ENCODE assay signal across 24 cellular contexts in the genomic region with DNA sequence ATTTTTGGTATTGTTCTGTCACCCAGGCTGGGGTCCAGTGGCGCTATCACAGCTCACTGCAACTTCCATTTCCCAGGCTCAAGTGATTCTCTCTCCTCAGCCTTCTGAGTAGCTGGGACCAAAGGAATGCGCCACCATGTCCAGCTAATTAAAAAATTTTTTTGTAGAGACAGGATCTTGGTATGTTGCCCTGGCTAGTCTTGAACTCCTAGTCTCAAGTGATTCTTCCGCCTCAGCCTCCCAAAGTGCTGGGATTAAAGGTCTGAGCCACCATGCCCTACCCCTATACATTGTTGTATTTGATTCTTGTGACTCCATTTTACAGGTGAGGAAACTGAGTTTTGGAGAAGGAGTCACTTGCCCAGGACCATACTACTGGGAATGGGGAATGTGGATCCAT. TPM values are rescaled to one million over a fixed set of nuclear protein-coding genes. Genes with fewer than 3 reads are reported as not detected.
DNase-seq lines count a peak whose midpoint lies in the region; ATAC-seq and TF ChIP-seq lines count a peak whose summit lies in the region.
"Had no signal": no experiment of that assay in that cellular context is flagged by ENCODE, and none has a peak within 500 bp of the region (broad histone marks: within the 10 kb centered on the region; RNA-seq: fewer than 3 reads in every experiment).

No MANE protein-coding gene starts in this region.

- WGBS in heart right ventricle, 2 donors: 81 to 87% methylated on average over 3 of the region's 3 CpGs
- WGBS in aorta, 2 donors: 86 to 88% methylated on average over 3 of the region's 3 CpGs

- H3K4me3 ChIP-seq in heart right ventricle (no peak overlapping the region), aorta (ENCODE audit: low read length in 2 of 2) (no peak overlapping the region)
- H3K4me3 ChIP-seq: GM12878, SJCRH30 had no signal

- CTCF ChIA-PET in WTC11 (lab: Charles Lee): interaction anchor here (1.2 to 1.3 kb wide), 2 partner anchors 13 to 84 kb away, joined by 3 read pairs; no protein-coding TSS in a partner anchor

- H3K27ac Mint-ChIP-seq in WTC11: peak overlapping the region; percentile 72; the same call in 1 of the 2 replicates
- no peak overlapping the region for H3K27ac Mint-ChIP-seq in CD14-positive monocyte
- H3K27ac Mint-ChIP-seq: CD4-positive, alpha-beta memory T cell had no signal

- peaks cover 9 to 95% (median 57%) of the 10 kb centered on the region in 9 donors for H3K4me1 ChIP-seq in heart right ventricle
- no peaks in the 10 kb centered on the region for H3K4me1 ChIP-seq in aorta (ENCODE audit: control insufficient read depth in 1 of 2, insufficient read depth in 2 of 2, low read length in 2 of 2)

- no peaks in the 10 kb centered on the region for H3K9me3 ChIP-seq in heart right ventricle
- H3K9me3 ChIP-seq in aorta (ENCODE audit: control insufficient read depth, low read length): no peaks in the 10 kb centered on the region
- H3K9me3 ChIP-seq: BE2C, SJCRH30 had no signal

- H3K36me3 ChIP-seq in heart right ventricle: no peaks in the 10 kb centered on the region
- no peaks in the 10 kb centered on the region for H3K36me3 ChIP-seq in aorta (ENCODE audit: control insufficient read depth in 1 of 2, insufficient read depth in 2 of 2, low read length in 1 of 2)
- H3K36me3 ChIP-seq: BE2C, SJCRH30 had no signal

- no peaks in the 10 kb centered on the region for H3K27me3 Mint-ChIP-seq in WTC11 (ENCODE audit: low read depth)
- peaks cover 0 to 7% (median 2%) of the 10 kb centered on the region in 3 donors for H3K27me3 Mint-ChIP-seq in CD14-positive monocyte (ENCODE audit: low read depth in 3 of 3)
- H3K27me3 Mint-ChIP-seq: CD4-positive, alpha-beta memory T cell had no signal

- H3K4me3 Mint-ChIP-seq in WTC11 (no peak overlapping the region), CD14-positive monocyte (no peak overlapping the region)
- H3K4me3 Mint-ChIP-seq: CD4-positive, alpha-beta memory T cell had no signal

- DNase-seq in heart right ventricle (no peak), Right ventricle myocardium superior (no peak), WTC11 (ENCODE audit: low spot score) (no peak), epithelial cell of prostate (ENCODE audit: low read depth, low spot score) (no peak), aorta (no peak), iPS-NIHi7 (ENCODE audit: extremely low spot score) (no peak), CD14-positive monocyte (ENCODE audit: low spot score) (no peak)
- DNase-seq: BE2C; CD4-positive, alpha-beta memory T cell; DMS53; EL; GOT3; KBM-7; MV-4-11; NCI-H1417; NCI-H187 treated with DMSO at 0.1 percent for 48 hours; NCI-H2227 treated with DMSO at 0.1 percent for 48 hours; NCI-H510A treated with DMSO at 0.1 percent for 48 hours; NCI-H774; RPMI8226; SJCRH30 had no signal

- POLR2A ChIA-PET in WTC11 (lab: Charles Lee): interaction anchor here (1.0 kb wide), 1 partner anchor 11 kb away, joined by 3 read pairs; no protein-coding TSS in a partner anchor

- intact Hi-C loops in heart right ventricle (cut with DNase I) (no loop called here), Right ventricle myocardium superior (cut with DNase I) (no loop called here), aorta (cut with DNase I) (no loop called here), CD14-positive monocyte (cut with micrococcal nuclease) (no loop called here)

- H3K9me3 Mint-ChIP-seq in WTC11: no peaks in the 10 kb centered on the region
- peaks cover 0 to 1% (median 0%) of the 10 kb centered on the region in 7 donors for H3K9me3 Mint-ChIP-seq in CD14-positive monocyte
- H3K9me3 Mint-ChIP-seq: CD4-positive, alpha-beta memory T cell had no signal

- TF ChIP-seq CTCF in heart right ventricle (IDR thresholded peaks at IDR 0.05) (no peak), WTC11 (IDR thresholded peaks at IDR 0.05) (no peak), CD14-positive monocyte (IDR thresholded peaks at IDR 0.05) (no peak)

- ATAC-seq in heart right ventricle (peak in 1 of 8 donors; percentile 21), Right ventricle myocardium superior (ENCODE audit: poor library complexity) (no peak), WTC11 (no peak), aorta (ENCODE audit: low FRiP score) (peak; percentile 13), HG03139 (IDR thresholded peaks at IDR 0.05; ENCODE audit: unreplicated experiment) (no peak)
- ATAC-seq: GM12878 had no signal

- H3K36me3 Mint-ChIP-seq in WTC11 (peaks cover 8% of the 10 kb centered on the region; the same call in 1 of the 2 replicates), CD14-positive monocyte (no peaks in the 10 kb centered on the region)
- H3K36me3 Mint-ChIP-seq: CD4-positive, alpha-beta memory T cell had no signal

- H3K4me1 Mint-ChIP-seq in WTC11 (peaks cover 37% of the 10 kb centered on the region), CD14-positive monocyte (no peaks in the 10 kb centered on the region)
- H3K4me1 Mint-ChIP-seq: CD4-positive, alpha-beta memory T cell had no signal

- peak overlapping the region in 8 of 10 donors; percentile 7 to 84 (median 48) for H3K27ac ChIP-seq in heart right ventricle
- peak overlapping the region; percentile 81 for H3K27ac ChIP-seq in epithelial cell of prostate
- H3K27ac ChIP-seq in aorta (ENCODE audit: low read depth in 1 of 2, low read length in 2 of 2): no peak overlapping the region
- H3K27ac ChIP-seq: SJCRH30 had no signal

- H3K27me3 ChIP-seq in heart right ventricle (no peaks in the 10 kb centered on the region), aorta (ENCODE audit: control insufficient read depth in 1 of 2, insufficient read depth in 2 of 2, low read length in 1 of 2) (no peaks in the 10 kb centered on the region)
- H3K27me3 ChIP-seq: BE2C, SJCRH30 had no signal

TF ChIP-seq in WTC11, 78 proteins besides CTCF, POLR2A, EP300 and RAD21 (continues in another document):
- TF ChIP-seq ZNF219 (CRISPR knock-in tag; IDR thresholded peaks at IDR 0.05; ENCODE audit: borderline replicate concordance) (no peak), ETV6 (CRISPR knock-in tag; IDR thresholded peaks at IDR 0.05) (no peak), ATF6 (CRISPR knock-in tag; IDR thresholded peaks at IDR 0.05) (no peak), PRRX2 (CRISPR knock-in tag; IDR thresholded peaks at IDR 0.05) (no peak), JAZF1 (CRISPR knock-in tag; IDR thresholded peaks at IDR 0.05) (no peak), MYBL2 (CRISPR knock-in tag; IDR thresholded peaks at IDR 0.05) (no peak), FOXK1 (CRISPR knock-in tag; IDR thresholded peaks at IDR 0.05) (no peak), NFATC4 (CRISPR knock-in tag; IDR thresholded peaks at IDR 0.05) (no peak), ZNF317 (CRISPR knock-in tag; IDR thresholded peaks at IDR 0.05; ENCODE audit: borderline replicate concordance, low read depth) (no peak)
- TF ChIP-seq, protein P1, sequence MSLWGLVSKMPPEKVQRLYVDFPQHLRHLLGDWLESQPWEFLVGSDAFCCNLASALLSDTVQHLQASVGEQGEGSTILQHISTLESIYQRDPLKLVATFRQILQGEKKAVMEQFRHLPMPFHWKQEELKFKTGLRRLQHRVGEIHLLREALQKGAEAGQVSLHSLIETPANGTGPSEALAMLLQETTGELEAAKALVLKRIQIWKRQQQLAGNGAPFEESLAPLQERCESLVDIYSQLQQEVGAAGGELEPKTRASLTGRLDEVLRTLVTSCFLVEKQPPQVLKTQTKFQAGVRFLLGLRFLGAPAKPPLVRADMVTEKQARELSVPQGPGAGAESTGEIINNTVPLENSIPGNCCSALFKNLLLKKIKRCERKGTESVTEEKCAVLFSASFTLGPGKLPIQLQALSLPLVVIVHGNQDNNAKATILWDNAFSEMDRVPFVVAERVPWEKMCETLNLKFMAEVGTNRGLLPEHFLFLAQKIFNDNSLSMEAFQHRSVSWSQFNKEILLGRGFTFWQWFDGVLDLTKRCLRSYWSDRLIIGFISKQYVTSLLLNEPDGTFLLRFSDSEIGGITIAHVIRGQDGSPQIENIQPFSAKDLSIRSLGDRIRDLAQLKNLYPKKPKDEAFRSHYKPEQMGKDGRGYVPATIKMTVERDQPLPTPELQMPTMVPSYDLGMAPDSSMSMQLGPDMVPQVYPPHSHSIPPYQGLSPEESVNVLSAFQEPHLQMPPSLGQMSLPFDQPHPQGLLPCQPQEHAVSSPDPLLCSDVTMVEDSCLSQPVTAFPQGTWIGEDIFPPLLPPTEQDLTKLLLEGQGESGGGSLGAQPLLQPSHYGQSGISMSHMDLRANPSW (CRISPR knock-in tag; conservative IDR thresholded peaks at IDR 0.05; ENCODE audit: low read depth): no peak
- TF ChIP-seq, protein P2, sequence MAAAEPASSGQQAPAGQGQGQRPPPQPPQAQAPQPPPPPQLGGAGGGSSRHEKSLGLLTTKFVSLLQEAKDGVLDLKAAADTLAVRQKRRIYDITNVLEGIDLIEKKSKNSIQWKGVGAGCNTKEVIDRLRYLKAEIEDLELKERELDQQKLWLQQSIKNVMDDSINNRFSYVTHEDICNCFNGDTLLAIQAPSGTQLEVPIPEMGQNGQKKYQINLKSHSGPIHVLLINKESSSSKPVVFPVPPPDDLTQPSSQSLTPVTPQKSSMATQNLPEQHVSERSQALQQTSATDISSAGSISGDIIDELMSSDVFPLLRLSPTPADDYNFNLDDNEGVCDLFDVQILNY (CRISPR knock-in tag; IDR thresholded peaks at IDR 0.05): no peak

RNA-seq across cellular contexts. Expression of gene KIAA1671, which starts 11.9 kb away (rescaled TPM):
- 10 to 100 TPM in 9 of 10 donors, 1 to 10 TPM in 1; 8.9 to 26.2 (median 14.0) TPM for total RNA-seq in heart right ventricle
- 1 to 10 TPM; 2.9 to 5.7 TPM for polyA plus RNA-seq in heart right ventricle
- total RNA-seq in Right ventricle myocardium superior: 12.6 TPM
- 22.0 to 26.0 TPM (median 24.0 TPM) in 3 replicates for total RNA-seq in WTC11 (2021)
- 10 to 100 TPM; 57.0 to 93.3 TPM for total RNA-seq in aorta
- 10 to 100 TPM; 11.5 to 15.4 TPM for polyA plus RNA-seq in aorta
- polyA plus RNA-seq in CD14-positive monocyte: not detected
- total RNA-seq: OCI-LY7 had no signal

RNA-seq across cellular contexts. Expression of gene LHFPL7, which starts 17.9 kb away (rescaled TPM):
- total RNA-seq in heart right ventricle: not detected
- polyA plus RNA-seq in heart right ventricle: not detected
- not detected for total RNA-seq in Right ventricle myocardium superior
- total RNA-seq in WTC11 (2021): not detected in 3 replicates
- not detected for total RNA-seq in aorta
- not detected for polyA plus RNA-seq in aorta
- polyA plus RNA-seq in CD14-positive monocyte: not detected
- total RNA-seq: CD4-positive, alpha-beta memory T cell; GM12878; OCI-LY7; SJCRH30 had no signal
- polyA plus RNA-seq: CD4-positive, alpha-beta memory T cell; GM12878 had no signal

Comparison
In these comparisons a context has a peak if more than half of its experiments do, and no peak if none do; other contexts are left out.
1. H3K27ac ChIP-seq: peak in heart right ventricle (8 of 10) and epithelial cell of prostate (single experiment); none in aorta (0 of 2).